ENCODE assay signal across 1 cellular context in the genomic region with DNA sequence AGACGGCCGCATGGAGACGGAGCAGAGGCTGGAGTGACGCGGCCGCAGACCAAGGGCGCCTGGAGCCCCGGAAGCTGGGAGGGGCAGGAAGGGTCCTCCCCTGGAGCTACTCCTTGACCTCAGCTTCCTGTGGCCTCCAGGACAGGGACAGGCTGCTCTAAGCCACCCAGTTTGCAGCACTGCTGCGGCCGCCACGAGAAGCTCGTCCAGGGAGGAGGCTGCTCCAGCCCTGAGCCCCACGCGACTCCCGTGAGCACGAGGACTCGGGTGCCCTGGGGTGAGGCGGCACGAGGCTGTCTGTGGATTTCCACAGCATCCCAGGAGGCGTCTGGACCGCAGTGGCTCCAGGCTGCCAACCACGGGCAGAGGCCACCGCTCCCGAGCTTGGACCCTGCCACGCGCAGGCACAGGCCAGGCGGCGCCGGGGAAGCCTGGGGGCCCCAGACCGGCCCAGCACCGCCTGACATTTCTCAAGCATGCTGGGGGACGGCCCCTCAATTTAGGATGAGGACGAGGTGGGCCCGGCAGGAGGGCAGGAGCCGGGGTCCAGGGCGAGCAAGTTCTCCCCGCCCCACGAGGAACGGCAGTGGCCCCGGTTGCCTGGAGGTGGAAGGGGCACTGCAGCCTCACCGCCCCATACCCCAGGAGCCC.
TF ChIP-seq lines count a peak whose summit lies in the region.

No MANE protein-coding gene starts in this region.

TF ChIP-seq in SK-N-SH, 30 proteins besides CTCF, POLR2A, EP300 and RAD21 (continued from another document):
- no peak for TF ChIP-seq MEF2A (IDR thresholded peaks at IDR 0.05; ENCODE audit: borderline replicate concordance, low read depth)
- TF ChIP-seq, protein P1, sequence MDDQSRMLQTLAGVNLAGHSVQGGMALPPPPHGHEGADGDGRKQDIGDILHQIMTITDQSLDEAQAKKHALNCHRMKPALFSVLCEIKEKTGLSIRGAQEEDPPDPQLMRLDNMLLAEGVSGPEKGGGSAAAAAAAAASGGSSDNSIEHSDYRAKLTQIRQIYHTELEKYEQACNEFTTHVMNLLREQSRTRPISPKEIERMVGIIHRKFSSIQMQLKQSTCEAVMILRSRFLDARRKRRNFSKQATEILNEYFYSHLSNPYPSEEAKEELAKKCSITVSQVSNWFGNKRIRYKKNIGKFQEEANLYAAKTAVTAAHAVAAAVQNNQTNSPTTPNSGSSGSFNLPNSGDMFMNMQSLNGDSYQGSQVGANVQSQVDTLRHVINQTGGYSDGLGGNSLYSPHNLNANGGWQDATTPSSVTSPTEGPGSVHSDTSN (IDR thresholded peaks at IDR 0.05), result no peak
- TF ChIP-seq TEAD4 (IDR thresholded peaks at IDR 0.05; ENCODE audit: borderline replicate concordance, insufficient read depth), result no peak
